In genomic region chr1:229507502-229507901, GRCh38 we compare ENCODE assay signal across 8 cellular contexts. TPM values are rescaled to one million over a fixed set of nuclear protein-coding genes. Genes with fewer than 3 reads are reported as not detected.
DNase-seq lines count a peak whose midpoint lies in the region; ATAC-seq, FAIRE-seq and TF ChIP-seq lines count a peak whose summit lies in the region.

No MANE protein-coding gene starts in this region.

- peak overlapping the region; percentile 95 for H3K4me3 Mint-ChIP-seq in endothelial cell (ENCODE audit: unreplicated experiment)

- FAIRE-seq in pancreas (lab: Jason Lieb, UNC): no peak

- no peaks in the 10 kb centered on the region for H3K36me3 Mint-ChIP-seq in endothelial cell (ENCODE audit: low read depth, unreplicated experiment)

- H3K27me3 Mint-ChIP-seq in endothelial cell (ENCODE audit: unreplicated experiment): peaks cover 9% of the 10 kb centered on the region

- DNase-seq in MG63 (no peak), endothelial cell (ENCODE audit: low spot score) (no peak), pancreas (no peak), medulla oblongata (ENCODE audit: extremely low spot score) (no peak), HuH-7.5 (ENCODE audit: low spot score) (no peak)

- WGBS in pancreas, 2 donors: 2% methylated on average over 5 of the region's 5 CpGs

- peak overlapping the region; percentile 91 for H3K27ac Mint-ChIP-seq in endothelial cell (ENCODE audit: unreplicated experiment)

- H3K27ac ChIP-seq in pancreas: peak overlapping the region; percentile 90 to 96 (median 94)

- H3K27me3 ChIP-seq in MG63: no peaks in the 10 kb centered on the region
- no peaks in the 10 kb centered on the region for H3K27me3 ChIP-seq in pancreas

- peak overlapping the region; percentile 97 for H3K4me3 ChIP-seq in MG63
- H3K4me3 ChIP-seq in pancreas: peak overlapping the region; percentile 87 to 98 (median 96)

- TF ChIP-seq CTCF in endothelial cell (IDR thresholded peaks at IDR 0.05; ENCODE audit: unreplicated experiment) (no peak), pancreas (IDR thresholded peaks at IDR 0.05) (no peak)

- peak; percentile 8 for ATAC-seq in GM21515 (IDR thresholded peaks at IDR 0.05; ENCODE audit: unreplicated experiment)
- ATAC-seq in pancreas: peak in 2 of 4 donors; percentile 0 to 2
- ATAC-seq in GM21360 (IDR thresholded peaks at IDR 0.05; ENCODE audit: unreplicated experiment): no peak
- ATAC-seq in GM18873 (IDR thresholded peaks at IDR 0.05; ENCODE audit: low FRiP score, unreplicated experiment): no peak

- intact Hi-C loops in pancreas (cut with DNase I): no loop called here

- H3K4me1 Mint-ChIP-seq in endothelial cell (ENCODE audit: unreplicated experiment): peaks cover 11% of the 10 kb centered on the region

- H3K9me3 ChIP-seq in MG63 (no peaks in the 10 kb centered on the region), pancreas (no peaks in the 10 kb centered on the region)

- H3K9me3 Mint-ChIP-seq in endothelial cell (ENCODE audit: unreplicated experiment): no peaks in the 10 kb centered on the region

- peaks cover 8% of the 10 kb centered on the region for H3K36me3 ChIP-seq in MG63
- H3K36me3 ChIP-seq in pancreas: no peaks in the 10 kb centered on the region

- H3K4me1 ChIP-seq in pancreas: peaks cover 0 to 19% (median 11%) of the 10 kb centered on the region in 3 donors

RNA-seq across cellular contexts. Expression of gene NUP133, which starts 0.6 kb away (rescaled TPM):
- total RNA-seq in MG63 (2014; rRNA removed; shearing (Covaris generic); ENCODE audit: low replicate concordance): 28.1 and 28.3 TPM in 2 replicates
- total RNA-seq in endothelial cell (ENCODE audit: unreplicated experiment): 53.5 TPM
- 10 to 100 TPM; 12.0 to 18.7 (median 15.2) TPM for total RNA-seq in pancreas
- 10 to 100 TPM in 1 of 2 donors, 1 to 10 TPM in 1; 6.3 to 13.7 TPM for polyA plus RNA-seq in pancreas

RNA-seq across cellular contexts. Expression of gene ABCB10, which starts 51.0 kb away (rescaled TPM):
- total RNA-seq in MG63 (2014; rRNA removed; shearing (Covaris generic); ENCODE audit: low replicate concordance): 34.2 and 38.4 TPM in 2 replicates
- 18.3 TPM for total RNA-seq in endothelial cell (ENCODE audit: unreplicated experiment)
- total RNA-seq in pancreas: 1 to 10 TPM; 4.9 to 8.6 (median 7.2) TPM
- polyA plus RNA-seq in pancreas: 1 to 10 TPM; 3.8 to 6.5 TPM
